In genomic region chr18:75223687-75224347, GRCh38 we compare ENCODE assay signal across 10 cellular contexts. TPM values are rescaled to one million over a fixed set of nuclear protein-coding genes. Genes with fewer than 3 reads are reported as not detected.
DNase-seq lines count a peak whose midpoint lies in the region; ATAC-seq, FAIRE-seq and TF ChIP-seq lines count a peak whose summit lies in the region.
"Had no signal": no experiment of that assay in that cellular context is flagged by ENCODE, and none has a peak within 500 bp of the region (broad histone marks: within the 10 kb centered on the region; RNA-seq: fewer than 3 reads in every experiment).

No MANE protein-coding gene starts in this region.

- CTCF ChIA-PET in CD8-positive, alpha-beta T cell (lab: Charles Lee): no interaction called here
- CTCF ChIA-PET in HepG2 (lab: Yijun Ruan, JAX; ENCODE audit: low intra/inter-chr PET ratio, low total read pairs): no interaction called here

- in situ Hi-C loops in HepG2 (cut with HindIII; ENCODE audit: extremely low pct_ligation_motif_present, low pct_unique_long_range_greater_than_20kb): loop anchor here (25.0 kb wide), 1 partner anchor 937 kb away; the partner anchor contains the start of gene CYB5A

- no peak overlapping the region for H3K4me3 Mint-ChIP-seq in CD8-positive, alpha-beta T cell
- H3K4me3 Mint-ChIP-seq: dendritic cell treated with granulocyte-macrophage colony-stimulating factor and Interleukin-4, amounts not matched to agents 40 ng/mL and 50 ng/mL, for 4 days had no signal

- no peak overlapping the region for H2AFZ ChIP-seq in HepG2 (ENCODE audit: low read length)

- H3K27me3 ChIP-seq in CD8-positive, alpha-beta T cell (ENCODE audit: insufficient read depth, low read length): no peaks in the 10 kb centered on the region
- no peaks in the 10 kb centered on the region for H3K27me3 ChIP-seq in HepG2 (ENCODE audit: control insufficient read depth in 1 of 2, insufficient read depth in 2 of 2, low read length in 2 of 2)

- 74% methylated on average over 9 of the region's 9 CpGs for WGBS in HepG2 (ENCODE audit: low lambda C conversion rate)

- H3K79me2 ChIP-seq in HepG2 (ENCODE audit: insufficient read depth, low read length): peaks cover 21% of the 10 kb centered on the region

- H4K20me1 ChIP-seq in HepG2 (ENCODE audit: insufficient read depth, low read length): 0 out of 2 replicates have a peak, but pooled peaks cover 4% of the 10 kb centered on the region

- peaks cover 47% of the 10 kb centered on the region for H3K4me1 ChIP-seq in CD8-positive, alpha-beta T cell (ENCODE audit: insufficient read depth, low read length)
- peaks cover 72% of the 10 kb centered on the region for H3K4me1 ChIP-seq in HepG2 (ENCODE audit: insufficient read depth, low read length)

- no peak for TF ChIP-seq POLR2A in HepG2 (IDR thresholded peaks at IDR 0.05; ENCODE audit: insufficient read depth in 1 of 2, low read depth in 2 of 2, low read length in 2 of 2)

- intact Hi-C loops in CD8-positive, alpha-beta T cell (cut with DNase I, micrococcal nuclease): no loop called here
- intact Hi-C loops in HepG2 (cut with micrococcal nuclease; ENCODE audit: unreplicated experiment): no loop called here

- no peaks in the 10 kb centered on the region for H3K36me3 ChIP-seq in CD8-positive, alpha-beta T cell (ENCODE audit: insufficient read depth, low read length)
- H3K36me3 ChIP-seq in HepG2 (replicated peaks in 1 of 2; ENCODE audit: control insufficient read depth in 1 of 2, insufficient read depth in 2 of 2, low read length in 2 of 2): no peaks in the 10 kb centered on the region

- TF ChIP-seq EP300 in HepG2 (IDR thresholded peaks at IDR 0.05; ENCODE audit: low read depth in 2 of 2, low read length in 2 of 2): no peak
- no peak for TF ChIP-seq EP300 in HepG2 (CRISPR knock-in tag; IDR thresholded peaks at IDR 0.05; ENCODE audit: borderline replicate concordance)

- TF ChIP-seq CTCF in CD8-positive, alpha-beta T cell (IDR thresholded peaks at IDR 0.05): no peak
- TF ChIP-seq CTCF in HepG2 (CRISPR knock-in tag; IDR thresholded peaks at IDR 0.05): no peak

- H3K4me1 Mint-ChIP-seq in CD8-positive, alpha-beta T cell (ENCODE audit: low read depth): peaks cover 80% of the 10 kb centered on the region

- no peak for DNase-seq in CD8-positive, alpha-beta T cell
- DNase-seq in NCI-H2081 (lab: John Stamatoyannopoulos, UW): peak; percentile 39 to 80
- peak; percentile 86 for DNase-seq in amniotic epithelial cell (ENCODE audit: low read depth)
- peak; percentile 10 for DNase-seq in HepG2 (ENCODE audit: low spot score)
- DNase-seq in DMS153 treated with DMSO at 0.1 percent for 48 hours (lab: John Stamatoyannopoulos, UW; ENCODE audit: unreplicated experiment): no peak
- DNase-seq in stimulated activated CD4-positive, alpha-beta T cell treated with anti-CD3 and anti-CD28 coated beads, Interleukin-2, amount 100 ng/mL, for 24 hours: no peak
- no peak for DNase-seq in CD1c-positive myeloid dendritic cell (ENCODE audit: extremely low spot score)
- DNase-seq: midbrain had no signal

- H3K27ac Mint-ChIP-seq in CD8-positive, alpha-beta T cell: peak overlapping the region; percentile 45
- H3K27ac Mint-ChIP-seq: dendritic cell treated with granulocyte-macrophage colony-stimulating factor and Interleukin-4, amounts not matched to agents 40 ng/mL and 50 ng/mL, for 4 days had no signal

- H3K9me3 ChIP-seq in CD8-positive, alpha-beta T cell (ENCODE audit: low read length): no peaks in the 10 kb centered on the region
- H3K9me3 ChIP-seq in HepG2 (ENCODE audit: low read length): no peaks in the 10 kb centered on the region

- no peak for FAIRE-seq in HepG2 (lab: Jason Lieb, UNC)

- H3K27me3 Mint-ChIP-seq in CD8-positive, alpha-beta T cell (ENCODE audit: low read depth): no peaks in the 10 kb centered on the region
- H3K27me3 Mint-ChIP-seq: dendritic cell treated with granulocyte-macrophage colony-stimulating factor and Interleukin-4, amounts not matched to agents 40 ng/mL and 50 ng/mL, for 4 days had no signal

- ATAC-seq in CD8-positive, alpha-beta T cell: no peak
- ATAC-seq in HepG2 (no peak), GM21529 (IDR thresholded peaks at IDR 0.05; ENCODE audit: unreplicated experiment) (no peak)

- H3K9me3 Mint-ChIP-seq in CD8-positive, alpha-beta T cell: no peaks in the 10 kb centered on the region
- H3K9me3 Mint-ChIP-seq: dendritic cell treated with granulocyte-macrophage colony-stimulating factor and Interleukin-4, amounts not matched to agents 40 ng/mL and 50 ng/mL, for 4 days had no signal

- BruUV-seq in HepG2 (replicated peaks; lab: Mats Ljungman, UMichigan): no TSS peak

- H3K36me3 Mint-ChIP-seq in CD8-positive, alpha-beta T cell: no peaks in the 10 kb centered on the region

- no peak for TF ChIP-seq RAD21 in HepG2 (CRISPR knock-in tag; IDR thresholded peaks at IDR 0.05)

- POLR2A ChIA-PET in CD8-positive, alpha-beta T cell (lab: Charles Lee): interaction anchor here (0.8 kb wide), 1 partner anchor 595 kb away, joined by 3 read pairs; no protein-coding TSS in a partner anchor
- POLR2A ChIA-PET in HepG2 (lab: Yijun Ruan, JAX): no interaction called here

- H3K27ac ChIP-seq in CD8-positive, alpha-beta T cell (ENCODE audit: low read depth, low read length): no peak overlapping the region
- no peak overlapping the region for H3K27ac ChIP-seq in HepG2 (ENCODE audit: extremely low read length, insufficient read depth, low read length)

- H3K4me2 ChIP-seq in HepG2 (ENCODE audit: low read depth, low read length): no peak overlapping the region

- no peak overlapping the region for H3K9ac ChIP-seq in HepG2 (ENCODE audit: insufficient read depth, low read depth, low read length)

- no peak overlapping the region for H3K4me3 ChIP-seq in CD8-positive, alpha-beta T cell (ENCODE audit: low read depth, low read length)
- H3K4me3 ChIP-seq in HepG2 (replicated peaks in 1 of 3; ENCODE audit: insufficient read depth in 1 of 3, low read depth in 2 of 3, low read length in 3 of 3): no peak overlapping the region

TF ChIP-seq in HepG2, 621 proteins besides CTCF, POLR2A, EP300 and RAD21:
- TF ChIP-seq RARA (CRISPR knock-in tag; IDR thresholded peaks at IDR 0.05) (0 out of 2 replicates have a peak, but pooled peaks have one; percentile 23), SOX13 (IDR thresholded peaks at IDR 0.05) (no peak), SOX13 (CRISPR knock-in tag; conservative IDR thresholded peaks at IDR 0.05 in 1 of 2, IDR thresholded peaks at IDR 0.05 in 1 of 2) (no peak)

RNA-seq across cellular contexts. Expression of gene TSHZ1, which starts 13.2 kb away (rescaled TPM):
- 10 to 100 TPM; 21.5 to 23.4 TPM for total RNA-seq in CD8-positive, alpha-beta T cell
- total RNA-seq in HepG2 (2016; rRNA removed; fragmentation: Illumina TruSeq; extraction: Trizol): 2.5 and 2.6 TPM in 2 replicates
- 0.20 and 0.35 TPM in 2 replicates for total RNA-seq in HepG2 (2016; cell fraction: cytosol; rRNA removed; fragmentation: Illumina TruSeq; extraction: Trizol; ENCODE audit: low read depth)
- 2.1 and 2.4 TPM in 2 replicates for total RNA-seq in HepG2 (2016; cell fraction: insoluble cytoplasmic fraction; rRNA removed; fragmentation: Illumina TruSeq; extraction: Trizol)
- total RNA-seq in HepG2 (2016; cell fraction: membrane; rRNA removed; fragmentation: Illumina TruSeq; extraction: Trizol): 1.5 and 1.6 TPM in 2 replicates
- total RNA-seq in HepG2 (2016; cell fraction: nucleus; rRNA removed; fragmentation: Illumina TruSeq; extraction: Trizol): 2.9 and 3.6 TPM in 2 replicates
- polyA plus RNA-seq in HepG2 (2011; rRNA removed): 2.4 and 2.7 TPM in 2 replicates
- 1.7 and 1.8 TPM in 2 replicates for polyA plus RNA-seq in HepG2 (2011; cell fraction: cytosol; rRNA removed)
- polyA plus RNA-seq in HepG2 (2011; cell fraction: nucleus; rRNA removed): 3.2 and 3.4 TPM in 2 replicates
- polyA plus RNA-seq in HepG2 (2012): 4.3 and 4.7 TPM in 2 replicates
- 0.17 and 0.18 TPM in 2 replicates for polyA plus RNA-seq in HepG2 (2016; cell fraction: cytosol; fragmentation: Illumina TruSeq; extraction: Trizol; ENCODE audit: low read depth)
- 2.9 and 3.5 TPM in 2 replicates for polyA plus RNA-seq in HepG2 (2016; cell fraction: insoluble cytoplasmic fraction; fragmentation: Illumina TruSeq; extraction: Trizol; ENCODE audit: low read depth)
- 0.81 and 1.0 TPM in 2 replicates for polyA plus RNA-seq in HepG2 (2016; cell fraction: membrane; fragmentation: Illumina TruSeq; extraction: Trizol; ENCODE audit: low read depth)
- polyA plus RNA-seq in HepG2 (2016; cell fraction: nucleus; fragmentation: Illumina TruSeq; extraction: Trizol; ENCODE audit: insufficient read depth, low read depth): 3.8 and 3.9 TPM in 2 replicates
- 4.9 and 6.5 TPM in 2 replicates for polyA minus RNA-seq in HepG2 (2011; rRNA and poly(A)+ RNA removed; ENCODE audit: low replicate concordance)
- 4.2 and 4.7 TPM in 2 replicates for polyA minus RNA-seq in HepG2 (2011; cell fraction: cytosol; rRNA and poly(A)+ RNA removed)
- polyA minus RNA-seq in HepG2 (2011; cell fraction: nucleus; rRNA and poly(A)+ RNA removed): 4.4 and 4.8 TPM in 2 replicates

RNA-seq across cellular contexts. Expression of gene PTGR3, which starts 14.9 kb away (rescaled TPM):
- total RNA-seq in CD8-positive, alpha-beta T cell: 1 to 10 TPM; 6.3 to 7.8 TPM
- total RNA-seq in HepG2 (2016; rRNA removed; fragmentation: Illumina TruSeq; extraction: Trizol): 11.5 and 13.3 TPM in 2 replicates
- 3.0 and 3.5 TPM in 2 replicates for total RNA-seq in HepG2 (2016; cell fraction: cytosol; rRNA removed; fragmentation: Illumina TruSeq; extraction: Trizol; ENCODE audit: low read depth)
- 12.0 and 13.7 TPM in 2 replicates for total RNA-seq in HepG2 (2016; cell fraction: insoluble cytoplasmic fraction; rRNA removed; fragmentation: Illumina TruSeq; extraction: Trizol)
- total RNA-seq in HepG2 (2016; cell fraction: membrane; rRNA removed; fragmentation: Illumina TruSeq; extraction: Trizol): 9.5 and 11.7 TPM in 2 replicates
- 6.0 and 7.5 TPM in 2 replicates for total RNA-seq in HepG2 (2016; cell fraction: nucleus; rRNA removed; fragmentation: Illumina TruSeq; extraction: Trizol)
- 23.5 and 25.3 TPM in 2 replicates for polyA plus RNA-seq in HepG2 (2011; rRNA removed)
- 17.8 and 19.5 TPM in 2 replicates for polyA plus RNA-seq in HepG2 (2011; cell fraction: cytosol; rRNA removed)
- polyA plus RNA-seq in HepG2 (2011; cell fraction: nucleus; rRNA removed): 21.7 and 25.8 TPM in 2 replicates
- 16.2 and 18.2 TPM in 2 replicates for polyA plus RNA-seq in HepG2 (2012)
- polyA plus RNA-seq in HepG2 (2016; cell fraction: cytosol; fragmentation: Illumina TruSeq; extraction: Trizol; ENCODE audit: low read depth): 5.8 and 8.4 TPM in 2 replicates
- 18.6 and 22.2 TPM in 2 replicates for polyA plus RNA-seq in HepG2 (2016; cell fraction: insoluble cytoplasmic fraction; fragmentation: Illumina TruSeq; extraction: Trizol; ENCODE audit: low read depth)
- 12.0 and 13.4 TPM in 2 replicates for polyA plus RNA-seq in HepG2 (2016; cell fraction: membrane; fragmentation: Illumina TruSeq; extraction: Trizol; ENCODE audit: low read depth)
- polyA plus RNA-seq in HepG2 (2016; cell fraction: nucleus; fragmentation: Illumina TruSeq; extraction: Trizol; ENCODE audit: insufficient read depth, low read depth): 11.7 and 16.0 TPM in 2 replicates
- 91.8 and 99.6 TPM in 2 replicates for polyA minus RNA-seq in HepG2 (2011; rRNA and poly(A)+ RNA removed; ENCODE audit: low replicate concordance)
- polyA minus RNA-seq in HepG2 (2011; cell fraction: cytosol; rRNA and poly(A)+ RNA removed): 14.5 and 19.7 TPM in 2 replicates
- polyA minus RNA-seq in HepG2 (2011; cell fraction: nucleus; rRNA and poly(A)+ RNA removed): 23.2 and 33.2 TPM in 2 replicates

Comparison
In these comparisons a context has a peak if more than half of its experiments do, and no peak if none do; other contexts are left out.
1. DNase-seq: peak in NCI-H2081 (2 of 2), amniotic epithelial cell (single experiment) and HepG2 (single experiment); none in CD8-positive, alpha-beta T cell (0 of 7), DMS153 treated with DMSO at 0.1 percent for 48 hours (single experiment), stimulated activated CD4-positive, alpha-beta T cell treated with anti-CD3 and anti-CD28 coated beads, Interleukin-2, amount 100 ng/mL, for 24 hours (0 of 2) and CD1c-positive myeloid dendritic cell (single experiment).